In the genomic region with DNA sequence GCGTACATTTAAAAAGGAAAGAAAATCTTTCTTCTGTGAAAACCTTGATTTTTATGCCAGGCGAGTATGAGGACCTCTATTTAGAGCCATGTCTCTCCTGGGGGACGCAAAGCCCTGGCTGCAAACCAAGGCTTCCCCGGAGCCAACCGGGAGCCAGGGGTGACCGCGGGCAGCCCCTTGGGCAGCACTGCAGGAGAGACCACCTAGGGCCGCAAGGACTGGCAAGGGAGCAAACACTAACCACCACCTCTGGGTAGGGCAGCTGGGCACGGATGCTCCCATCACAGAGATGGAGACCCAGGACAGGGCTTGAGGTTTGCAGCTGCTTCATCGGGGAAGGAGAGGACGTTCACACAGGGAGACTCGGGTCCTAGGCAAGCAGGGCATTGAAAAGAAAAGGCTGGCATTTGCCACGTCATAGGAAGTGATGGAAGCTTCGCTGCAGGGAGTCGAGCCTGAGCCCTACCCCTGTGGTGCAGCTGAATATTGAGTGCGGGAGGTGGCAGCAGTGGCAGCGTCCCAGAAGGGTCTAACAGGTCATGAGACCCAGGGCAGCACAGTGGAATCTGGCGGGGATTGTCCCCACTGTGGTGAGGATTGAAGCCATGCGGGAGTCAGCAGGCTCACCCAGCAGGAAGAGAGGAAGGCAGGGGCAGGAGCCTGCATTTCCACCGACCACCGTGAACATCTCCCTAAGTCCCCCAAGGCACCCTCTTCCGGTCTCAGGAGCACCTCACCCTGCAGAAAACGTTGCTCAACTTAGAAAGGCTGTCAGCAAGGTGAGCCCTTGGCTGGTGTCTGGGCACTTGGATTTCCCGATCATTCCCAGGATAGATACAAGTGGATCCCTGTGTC, we compare ENCODE assay signal across 34 cellular contexts.
"Had no signal": no experiment of that assay in that cellular context is flagged by ENCODE, and none has a peak within 500 bp of the region (broad histone marks: within the 10 kb centered on the region; RNA-seq: fewer than 3 reads in every experiment).

No MANE protein-coding gene starts in this region.

- H3K9ac ChIP-seq: KMS-11, SK-N-SH had no signal

- ATAC-seq: activated T-cell treated with anti-CD3 and anti-CD28 coated beads, Interleukin-2, amount 50 U/mL, for 72 hours; activated T-helper 17 cell treated with anti-CD3 and anti-CD28 coated beads, Interleukin-2, amount 50 U/mL, for 72 hours; PC-3 had no signal

- DNase-seq: activated CD4-positive, alpha-beta memory T cell treated with anti-CD3 and anti-CD28 coated beads for 36 hours; activated CD4-positive, alpha-beta T cell treated with anti-CD3 and anti-CD28 coated beads, Interleukin-2, amount 10 ng/mL, durations not matched to agents 7 days and 5 days; activated CD8-positive, alpha-beta memory T cell treated with anti-CD3 and anti-CD28 coated beads, Interleukin-2, amount 50 U/mL, for 4 hours; activated gamma-delta T cell; activated naive CD4-positive, alpha-beta T cell treated with Interleukin-2 at 50 U/mL for 16 hours; activated naive CD8-positive, alpha-beta T cell treated with anti-CD3 and anti-CD28 coated beads, Interleukin-2, amount 10 ng/mL, durations not matched to agents 7 days and 5 days; activated T-cell treated with anti-CD3 and anti-CD28 coated beads for 4 hours; activated T-cell treated with anti-CD3 and anti-CD28 coated beads, Interleukin-2, amount 50 U/mL, for 72 hours; amygdala; MM.1S; MV-4-11; NCI-H1092; NCI-H1436 treated with DMSO at 0.1 percent for 48 hours; NCI-H1694 treated with DMSO at 0.1 percent for 48 hours; NCI-H2029; NCI-H345; NCI-H524 treated with DMSO at 0.1 percent for 48 hours; NCI-H748 treated with DMSO at 0.1 percent for 48 hours; NK-92 treated with Interleukin-12 subunit alpha and Interleukin-12 subunit beta, amount 100 ng/mL, for 24 hours; PC-3; Peyer's patch; RPMI8226; SHP77 treated with DMSO at 0.1 percent for 48 hours; SK-N-SH had no signal

- H3K4me1 ChIP-seq: ascending aorta, Peyer's patch, SJSA1 had no signal

- H3K27me3 Mint-ChIP-seq: activated naive CD4-positive, alpha-beta T cell treated with anti-CD3 and anti-CD28 coated beads, Interleukin-2, amount 50 U/mL, for 24 hours had no signal

- H3K36me3 Mint-ChIP-seq: activated CD4-positive, alpha-beta memory T cell treated with anti-CD3 and anti-CD28 coated beads for 36 hours; activated naive CD4-positive, alpha-beta T cell treated with anti-CD3 and anti-CD28 coated beads, Interleukin-2, amount 50 U/mL, for 24 hours; activated naive CD8-positive, alpha-beta T cell treated with anti-CD3 and anti-CD28 coated beads, Interleukin-2, amount 10 ng/mL, durations not matched to agents 7 days and 5 days had no signal

- H3K36me3 ChIP-seq: ascending aorta, cardiac muscle cell, Peyer's patch, SJSA1 had no signal

- H3K4me3 Mint-ChIP-seq: activated CD4-positive, alpha-beta memory T cell treated with anti-CD3 and anti-CD28 coated beads for 36 hours; activated CD4-positive, alpha-beta T cell treated with anti-CD3 and anti-CD28 coated beads, Interleukin-2, amount 10 ng/mL, durations not matched to agents 7 days and 5 days; activated naive CD4-positive, alpha-beta T cell treated with anti-CD3 and anti-CD28 coated beads, Interleukin-2, amount 50 U/mL, for 24 hours; activated naive CD8-positive, alpha-beta T cell treated with anti-CD3 and anti-CD28 coated beads, Interleukin-2, amount 10 ng/mL, durations not matched to agents 7 days and 5 days; activated T-cell treated with anti-CD3 and anti-CD28 coated beads, Interleukin-2, amount 50 U/mL, for 72 hours; activated T-helper 17 cell treated with anti-CD3 and anti-CD28 coated beads, Interleukin-2, amount 50 U/mL, for 72 hours; central memory CD8-positive, alpha-beta T cell; T-helper 1 cell treated with Interleukin-12 subunit alpha and Interleukin-12 subunit beta and Interleukin-4 antibody, amounts not matched to agents 30 μg/mL and 1 μg/mL, for 36 hours; T-helper 2 cell treated with Interferon-gamma antibody and Interleukin-4, amounts not matched to agents 5 μg/mL and 100 μg/mL, for 36 hours had no signal

- H3K27me3 ChIP-seq: ascending aorta, cardiac muscle cell, Peyer's patch had no signal

- FAIRE-seq: TTC549 had no signal

- H3K9me3 Mint-ChIP-seq: activated CD4-positive, alpha-beta memory T cell treated with anti-CD3 and anti-CD28 coated beads for 36 hours; activated CD4-positive, alpha-beta T cell treated with anti-CD3 and anti-CD28 coated beads, Interleukin-2, amount 10 ng/mL, durations not matched to agents 7 days and 5 days; activated naive CD4-positive, alpha-beta T cell treated with anti-CD3 and anti-CD28 coated beads, Interleukin-2, amount 50 U/mL, for 24 hours; activated naive CD8-positive, alpha-beta T cell treated with anti-CD3 and anti-CD28 coated beads, Interleukin-2, amount 10 ng/mL, durations not matched to agents 7 days and 5 days; activated T-cell treated with anti-CD3 and anti-CD28 coated beads, Interleukin-2, amount 50 U/mL, for 72 hours; activated T-helper 17 cell treated with anti-CD3 and anti-CD28 coated beads, Interleukin-2, amount 50 U/mL, for 72 hours; central memory CD8-positive, alpha-beta T cell; T-helper 1 cell treated with Interleukin-12 subunit alpha and Interleukin-12 subunit beta and Interleukin-4 antibody, amounts not matched to agents 30 μg/mL and 1 μg/mL, for 36 hours; T-helper 2 cell treated with Interferon-gamma antibody and Interleukin-4, amounts not matched to agents 5 μg/mL and 100 μg/mL, for 36 hours had no signal

- H3K27ac Mint-ChIP-seq: activated CD4-positive, alpha-beta memory T cell treated with anti-CD3 and anti-CD28 coated beads for 36 hours; activated CD4-positive, alpha-beta T cell treated with anti-CD3 and anti-CD28 coated beads, Interleukin-2, amount 10 ng/mL, durations not matched to agents 7 days and 5 days; activated naive CD4-positive, alpha-beta T cell treated with anti-CD3 and anti-CD28 coated beads, Interleukin-2, amount 50 U/mL, for 24 hours; activated naive CD8-positive, alpha-beta T cell treated with anti-CD3 and anti-CD28 coated beads, Interleukin-2, amount 10 ng/mL, durations not matched to agents 7 days and 5 days; activated T-cell treated with anti-CD3 and anti-CD28 coated beads, Interleukin-2, amount 50 U/mL, for 72 hours; activated T-helper 17 cell treated with anti-CD3 and anti-CD28 coated beads, Interleukin-2, amount 50 U/mL, for 72 hours; T-helper 1 cell treated with Interleukin-12 subunit alpha and Interleukin-12 subunit beta and Interleukin-4 antibody, amounts not matched to agents 30 μg/mL and 1 μg/mL, for 36 hours; T-helper 2 cell treated with Interferon-gamma antibody and Interleukin-4, amounts not matched to agents 5 μg/mL and 100 μg/mL, for 36 hours had no signal

- H3K4me2 ChIP-seq: KMS-11, SK-N-SH had no signal

- H3K9me3 ChIP-seq: ascending aorta, Peyer's patch, SJSA1, SK-N-SH had no signal

- H3K4me3 ChIP-seq: ascending aorta, cardiac muscle cell, Peyer's patch, SJSA1 had no signal

- H3K27ac ChIP-seq: ascending aorta, cardiac muscle cell, KMS-11, Peyer's patch, SJSA1 had no signal

- H3K4me1 Mint-ChIP-seq: activated naive CD4-positive, alpha-beta T cell treated with anti-CD3 and anti-CD28 coated beads, Interleukin-2, amount 50 U/mL, for 24 hours; activated T-helper 17 cell treated with anti-CD3 and anti-CD28 coated beads, Interleukin-2, amount 50 U/mL, for 72 hours; central memory CD8-positive, alpha-beta T cell had no signal
